ENCODE assay signal across 9 cellular contexts in genomic region chr22:26550498-26551033, GRCh38. TPM values are rescaled to one million over a fixed set of nuclear protein-coding genes. Genes with fewer than 3 reads are reported as not detected.
DNase-seq lines count a peak whose midpoint lies in the region; ATAC-seq and TF ChIP-seq lines count a peak whose summit lies in the region.
"Had no signal": no experiment of that assay in that cellular context is flagged by ENCODE, and none has a peak within 500 bp of the region (broad histone marks: within the 10 kb centered on the region; RNA-seq: fewer than 3 reads in every experiment).

No MANE protein-coding gene starts in this region.

- ATAC-seq in naive B cell (ENCODE audit: low read depth in 2 of 2) = no peak

- no peaks in the 10 kb centered on the region for H3K27me3 Mint-ChIP-seq in naive B cell

- TF ChIP-seq CTCF in AG10803 (conservative IDR thresholded peaks at IDR 0.05; ENCODE audit: low read length) = no peak
- TF ChIP-seq CTCF in epithelial cell of proximal tubule (conservative IDR thresholded peaks at IDR 0.05; ENCODE audit: low read depth, low read length) = no peak
- no peak for TF ChIP-seq CTCF in GM13977 (IDR thresholded peaks at IDR 0.05; ENCODE audit: extremely low read depth, insufficient read depth, missing control alignments)

- H3K4me3 Mint-ChIP-seq in naive B cell = no peak overlapping the region
- H3K4me3 Mint-ChIP-seq: neural crest cell had no signal

- peaks cover 14 to 35% (median 27%) of the 10 kb centered on the region in 3 donors for H3K4me1 Mint-ChIP-seq in naive B cell

- peak overlapping the region in 4 of 6 donors; percentile 18 to 59 (median 26) for H3K27ac Mint-ChIP-seq in naive B cell

- DNase-seq in AG10803 (ENCODE audit: low read depth) (peak; percentile 95), NCI-H69 (lab: John Stamatoyannopoulos, UW) (peak; percentile 23), epithelial cell of proximal tubule (ENCODE audit: low read depth) (peak; percentile 20), naive B cell (no peak), NCI-H748 treated with DMSO at 0.1 percent for 48 hours (lab: John Stamatoyannopoulos, UW) (no peak), GM13977 (ENCODE audit: low spot score) (no peak)
- DNase-seq in stimulated activated CD4-positive, alpha-beta T cell treated with anti-CD3 and anti-CD28 coated beads, Interleukin-2, amount 100 ng/mL, for 24 hours = no peak
- no peak for DNase-seq in activated CD4-positive, alpha-beta T cell treated with anti-CD3 and anti-CD28 coated beads, Interleukin-2, amount 50 U/mL, for 4 hours

- in situ Hi-C loops in GM13977 (cut with MboI; ENCODE audit: low pct_unique_long_range_greater_than_20kb, low sequenced_read_pairs, unreplicated experiment) = no loop called here

- H3K9me3 Mint-ChIP-seq in naive B cell = no peaks in the 10 kb centered on the region
- H3K9me3 Mint-ChIP-seq: neural crest cell had no signal

- H3K4me3 ChIP-seq in AG10803 (ENCODE audit: low read length) (no peak overlapping the region), epithelial cell of proximal tubule (ENCODE audit: low read depth, low read length) (no peak overlapping the region)

- H3K36me3 Mint-ChIP-seq in naive B cell = peaks cover 0 to 8% of the 10 kb centered on the region in 2 donors

RNA-seq across cellular contexts. Expression of gene TFIP11, which starts 38.3 kb away (rescaled TPM):
- total RNA-seq in epithelial cell of proximal tubule = 17.8 and 26.3 TPM in 2 replicates
- 10 to 100 TPM; 25.2 to 43.8 (median 28.1) TPM for polyA plus RNA-seq in naive B cell (ENCODE audit: low read depth in 6 of 6)

RNA-seq across cellular contexts. Expression of gene TPST2, which starts 39.4 kb away (rescaled TPM):
- 22.5 and 26.3 TPM in 2 replicates for total RNA-seq in epithelial cell of proximal tubule
- 10 to 100 TPM; 13.9 to 39.0 (median 28.5) TPM for polyA plus RNA-seq in naive B cell (ENCODE audit: low read depth in 6 of 6)

Comparison
In these comparisons a context has a peak if more than half of its experiments do, and no peak if none do; other contexts are left out.
1. DNase-seq: peak in AG10803 (single experiment), NCI-H69 (single experiment) and epithelial cell of proximal tubule (single experiment); none in naive B cell (single experiment), stimulated activated CD4-positive, alpha-beta T cell treated with anti-CD3 and anti-CD28 coated beads, Interleukin-2, amount 100 ng/mL, for 24 hours (0 of 2), NCI-H748 treated with DMSO at 0.1 percent for 48 hours (single experiment), activated CD4-positive, alpha-beta T cell treated with anti-CD3 and anti-CD28 coated beads, Interleukin-2, amount 50 U/mL, for 4 hours (0 of 2) and GM13977 (single experiment).